1 cellular context compared by ENCODE assay signal in the genomic region with DNA sequence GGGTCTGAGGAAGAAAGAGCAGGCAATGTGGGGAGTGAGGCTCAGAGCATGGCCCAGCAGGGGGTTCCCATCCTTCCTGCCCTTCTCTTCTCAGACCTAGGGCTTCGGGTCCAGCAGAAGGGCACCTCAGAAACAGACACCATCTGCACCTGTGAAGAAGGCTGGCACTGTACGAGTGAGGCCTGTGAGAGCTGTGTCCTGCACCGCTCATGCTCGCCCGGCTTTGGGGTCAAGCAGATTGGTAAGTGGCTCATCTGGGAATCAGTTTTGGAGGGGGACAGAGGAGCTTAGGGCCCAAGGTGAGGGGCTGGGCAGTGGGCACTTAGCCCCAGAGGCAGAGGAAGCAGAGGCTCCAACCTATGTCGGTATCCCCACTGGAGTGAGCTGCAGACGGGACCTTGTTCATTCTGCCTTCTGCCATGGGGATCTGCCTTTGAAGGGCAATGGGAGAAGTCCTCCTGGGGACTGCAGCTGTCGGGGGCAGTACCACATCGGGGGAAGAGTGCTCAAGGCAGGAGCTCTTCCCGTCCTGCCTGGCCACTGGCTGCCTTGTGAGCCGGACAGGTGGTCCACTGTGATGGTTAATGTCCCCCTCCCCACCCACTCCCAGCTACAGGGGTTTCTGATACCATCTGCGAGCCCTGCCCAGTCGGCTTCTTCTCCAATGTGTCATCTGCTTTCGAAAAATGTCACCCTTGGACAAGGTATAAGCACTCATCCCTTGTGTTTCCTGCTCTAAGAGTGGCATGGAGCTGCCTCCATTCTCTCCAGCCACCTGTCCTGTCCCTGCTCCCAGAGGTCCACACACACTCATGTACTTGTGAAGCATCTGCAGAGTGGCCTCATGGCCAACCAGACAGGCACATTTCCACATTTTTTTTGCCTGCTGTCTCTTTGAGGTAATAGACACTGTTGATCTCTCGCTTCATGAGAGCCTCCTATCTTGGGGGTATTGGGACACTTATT.
TF ChIP-seq lines count a peak whose summit lies in the region.

No MANE protein-coding gene starts in this region.

TF ChIP-seq in SK-N-SH treated with all-trans-retinoic acid at 6 μM for 48 hours, 23 proteins besides CTCF, POLR2A, EP300 and RAD21 (continued from another document):
- no peak for TF ChIP-seq ZFP3 (CRISPR knock-in tag; IDR thresholded peaks at IDR 0.05)
- TF ChIP-seq GLIS3 (CRISPR knock-in tag; IDR thresholded peaks at IDR 0.05): no peak
- TF ChIP-seq, protein P1, sequence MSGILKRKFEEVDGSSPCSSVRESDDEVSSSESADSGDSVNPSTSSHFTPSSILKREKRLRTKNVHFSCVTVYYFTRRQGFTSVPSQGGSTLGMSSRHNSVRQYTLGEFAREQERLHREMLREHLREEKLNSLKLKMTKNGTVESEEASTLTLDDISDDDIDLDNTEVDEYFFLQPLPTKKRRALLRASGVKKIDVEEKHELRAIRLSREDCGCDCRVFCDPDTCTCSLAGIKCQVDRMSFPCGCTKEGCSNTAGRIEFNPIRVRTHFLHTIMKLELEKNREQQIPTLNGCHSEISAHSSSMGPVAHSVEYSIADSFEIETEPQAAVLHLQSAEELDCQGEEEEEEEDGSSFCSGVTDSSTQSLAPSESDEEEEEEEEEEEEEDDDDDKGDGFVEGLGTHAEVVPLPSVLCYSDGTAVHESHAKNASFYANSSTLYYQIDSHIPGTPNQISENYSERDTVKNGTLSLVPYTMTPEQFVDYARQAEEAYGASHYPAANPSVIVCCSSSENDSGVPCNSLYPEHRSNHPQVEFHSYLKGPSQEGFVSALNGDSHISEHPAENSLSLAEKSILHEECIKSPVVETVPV (CRISPR knock-in tag; IDR thresholded peaks at IDR 0.05): no peak
- TF ChIP-seq PATZ1 (CRISPR knock-in tag; IDR thresholded peaks at IDR 0.05; ENCODE audit: borderline replicate concordance): no peak
- TF ChIP-seq TOX (CRISPR knock-in tag; IDR thresholded peaks at IDR 0.05; ENCODE audit: borderline replicate concordance): no peak
- no peak for TF ChIP-seq ZFP30 (CRISPR knock-in tag; IDR thresholded peaks at IDR 0.05)
- no peak for TF ChIP-seq SNAI2 (CRISPR knock-in tag; IDR thresholded peaks at IDR 0.05)
- TF ChIP-seq CREB5 (CRISPR knock-in tag; IDR thresholded peaks at IDR 0.05; ENCODE audit: low read depth): no peak
- TF ChIP-seq, protein P2, sequence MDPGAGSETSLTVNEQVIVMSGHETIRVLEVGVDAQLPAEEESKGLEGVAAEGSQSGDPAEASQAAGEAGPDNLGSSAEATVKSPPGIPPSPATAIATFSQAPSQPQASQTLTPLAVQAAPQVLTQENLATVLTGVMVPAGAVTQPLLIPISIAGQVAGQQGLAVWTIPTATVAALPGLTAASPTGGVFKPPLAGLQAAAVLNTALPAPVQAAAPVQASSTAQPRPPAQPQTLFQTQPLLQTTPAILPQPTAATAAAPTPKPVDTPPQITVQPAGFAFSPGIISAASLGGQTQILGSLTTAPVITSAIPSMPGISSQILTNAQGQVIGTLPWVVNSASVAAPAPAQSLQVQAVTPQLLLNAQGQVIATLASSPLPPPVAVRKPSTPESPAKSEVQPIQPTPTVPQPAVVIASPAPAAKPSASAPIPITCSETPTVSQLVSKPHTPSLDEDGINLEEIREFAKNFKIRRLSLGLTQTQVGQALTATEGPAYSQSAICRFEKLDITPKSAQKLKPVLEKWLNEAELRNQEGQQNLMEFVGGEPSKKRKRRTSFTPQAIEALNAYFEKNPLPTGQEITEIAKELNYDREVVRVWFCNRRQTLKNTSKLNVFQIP (CRISPR knock-in tag; IDR thresholded peaks at IDR 0.05; ENCODE audit: borderline replicate concordance, low read depth): no peak
- no peak for TF ChIP-seq ZNF8 (CRISPR knock-in tag; IDR thresholded peaks at IDR 0.05)
- TF ChIP-seq CSDC2 (CRISPR knock-in tag; IDR thresholded peaks at IDR 0.05): no peak
- TF ChIP-seq ARNTL (CRISPR knock-in tag; IDR thresholded peaks at IDR 0.05; ENCODE audit: borderline replicate concordance, low read depth): no peak
- TF ChIP-seq ZC3H10 (CRISPR knock-in tag; IDR thresholded peaks at IDR 0.05): no peak
